In the genomic region with DNA sequence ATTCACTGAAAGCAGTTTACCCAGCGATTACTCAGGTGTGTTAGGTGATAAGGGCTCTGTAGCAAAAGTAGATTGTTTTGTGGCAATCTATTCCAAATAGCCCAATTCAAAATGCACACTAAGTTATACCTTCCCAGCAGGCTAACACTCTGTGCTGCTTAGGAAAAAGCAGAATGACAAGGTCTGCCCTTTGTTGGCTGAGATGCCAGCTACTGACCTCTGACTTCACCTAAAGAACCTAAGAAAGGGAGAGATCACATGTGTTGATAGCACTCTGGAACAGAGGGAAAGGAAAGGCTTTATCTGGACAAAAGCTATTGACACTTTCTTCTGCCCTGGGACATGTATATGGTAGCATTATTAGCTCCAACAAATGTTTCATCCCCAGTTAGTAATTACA, we compare ENCODE assay signal across 27 cellular contexts.
"Had no signal": no experiment of that assay in that cellular context is flagged by ENCODE, and none has a peak within 500 bp of the region (broad histone marks: within the 10 kb centered on the region; RNA-seq: fewer than 3 reads in every experiment).

No MANE protein-coding gene starts in this region.

- H3K36me3 ChIP-seq: colonic mucosa, esophagus muscularis mucosa, esophagus squamous epithelium, gastrocnemius medialis, gastroesophageal sphincter, heart left ventricle had no signal

- H3K27ac ChIP-seq: colonic mucosa, coronary artery, dorsolateral prefrontal cortex, epithelial cell of prostate, esophagus muscularis mucosa, esophagus squamous epithelium, foreskin keratinocyte, gastrocnemius medialis, gastroesophageal sphincter, heart left ventricle had no signal

- H3K27ac Mint-ChIP-seq: dendritic cell treated with granulocyte-macrophage colony-stimulating factor and Interleukin-4, amounts not matched to agents 40 ng/mL and 50 ng/mL, for 4 days; effector memory CD8-positive, alpha-beta T cell; endodermal cell had no signal

- FAIRE-seq: colon, endometrium, frontal cortex had no signal

- H3K4me1 Mint-ChIP-seq: endodermal cell had no signal

- H3K27me3 Mint-ChIP-seq: dendritic cell treated with granulocyte-macrophage colony-stimulating factor and Interleukin-4, amounts not matched to agents 40 ng/mL and 50 ng/mL, for 4 days; effector memory CD8-positive, alpha-beta T cell had no signal

- DNase-seq: colonic mucosa; cortex of kidney; dermis blood vessel endothelial cell; dorsolateral prefrontal cortex; effector CD4-positive, alpha-beta T cell; effector CD8-positive, alpha-beta T cell; effector memory CD4-positive, alpha-beta T cell; effector memory CD8-positive, alpha-beta T cell; endodermal cell; erythroblast; esophagus squamous epithelium; foreskin fibroblast; foreskin keratinocyte; foreskin melanocyte; gastrocnemius medialis; glutamatergic neuron; head of caudate nucleus; heart left ventricle had no signal

- H3K4me1 ChIP-seq: colonic mucosa, esophagus squamous epithelium, foreskin keratinocyte, gastrocnemius medialis, gastroesophageal sphincter, heart left ventricle had no signal

- H3K27me3 ChIP-seq: colonic mucosa, dorsolateral prefrontal cortex, esophagus muscularis mucosa, esophagus squamous epithelium, foreskin keratinocyte, gastrocnemius medialis, gastroesophageal sphincter, heart left ventricle had no signal

- H3K9me3 ChIP-seq: colonic mucosa, esophagus muscularis mucosa, esophagus squamous epithelium, gastrocnemius medialis, gastroesophageal sphincter, heart left ventricle had no signal

- H3K9me3 Mint-ChIP-seq: dendritic cell treated with granulocyte-macrophage colony-stimulating factor and Interleukin-4, amounts not matched to agents 40 ng/mL and 50 ng/mL, for 4 days; effector memory CD8-positive, alpha-beta T cell; endodermal cell had no signal

- ATAC-seq: effector memory CD8-positive, alpha-beta T cell; esophagus mucosa; foreskin keratinocyte; gastrocnemius medialis; gastroesophageal sphincter; heart left ventricle had no signal

- H3K4me3 ChIP-seq: colonic mucosa, coronary artery, dorsolateral prefrontal cortex, esophagus muscularis mucosa, esophagus squamous epithelium, gastrocnemius medialis, gastroesophageal sphincter, heart left ventricle had no signal

- H3K4me3 Mint-ChIP-seq: dendritic cell treated with granulocyte-macrophage colony-stimulating factor and Interleukin-4, amounts not matched to agents 40 ng/mL and 50 ng/mL, for 4 days; effector memory CD8-positive, alpha-beta T cell; endodermal cell had no signal
